In the genomic region with DNA sequence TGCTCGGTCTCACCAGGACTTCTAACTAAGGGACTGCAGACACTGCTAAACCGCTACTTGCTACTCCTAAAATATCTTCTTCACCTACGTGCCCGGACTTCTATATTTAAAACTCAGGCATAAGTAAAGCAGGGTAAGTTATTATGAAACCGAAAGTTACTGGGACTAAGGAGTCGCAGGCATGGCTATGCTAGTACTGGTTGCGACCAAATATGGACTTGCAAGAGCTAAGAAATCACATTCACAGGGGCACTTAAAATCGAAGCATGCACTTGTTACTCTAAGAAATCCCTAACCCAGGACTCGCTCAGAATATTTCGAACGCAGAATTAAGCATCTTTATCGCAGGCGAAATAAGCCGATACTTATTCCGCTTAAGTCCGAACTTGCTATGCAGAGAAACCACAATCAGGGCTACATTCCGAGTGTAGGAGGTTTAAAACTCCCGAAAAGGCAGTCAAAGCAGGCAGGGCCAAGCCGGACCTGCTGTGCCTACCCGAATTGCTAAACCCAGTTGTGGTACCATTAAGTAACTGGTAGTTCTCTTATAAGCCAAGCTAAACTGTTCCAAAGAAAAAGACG, we compare ENCODE assay signal across 8 cellular contexts. TPM values are rescaled to one million over a fixed set of nuclear protein-coding genes. Genes with fewer than 3 reads are reported as not detected.
A peak's percentile ranks its signal among the peaks of the same experiment; 100 is the strongest.
DNase-seq lines count a peak whose midpoint lies in the region; ATAC-seq and TF ChIP-seq lines count a peak whose summit lies in the region.

No MANE protein-coding gene starts in this region.

- intact Hi-C loops in activated CD4-positive, alpha-beta T cell treated with anti-CD3 and anti-CD28 coated beads, Interleukin-2, amount 10 ng/mL, durations not matched to agents 24 days and 14 days (cut with micrococcal nuclease) = loop anchor here (10.0 kb wide), 1 partner anchor 447 kb away; the partner anchor contains the start of gene TMEM267

- H3K27ac Mint-ChIP-seq in activated CD4-positive, alpha-beta T cell treated with anti-CD3 and anti-CD28 coated beads, Interleukin-2, amount 10 ng/mL, durations not matched to agents 24 days and 14 days = peak overlapping the region; percentile 96

- no peaks in the 10 kb centered on the region for H3K36me3 ChIP-seq in smooth muscle cell (ENCODE audit: low read depth)

- peaks cover 48% of the 10 kb centered on the region for H3K4me1 Mint-ChIP-seq in activated CD4-positive, alpha-beta T cell treated with anti-CD3 and anti-CD28 coated beads, Interleukin-2, amount 10 ng/mL, durations not matched to agents 24 days and 14 days

- peak overlapping the region; percentile 91 for H3K4me3 Mint-ChIP-seq in activated CD4-positive, alpha-beta T cell treated with anti-CD3 and anti-CD28 coated beads, Interleukin-2, amount 10 ng/mL, durations not matched to agents 24 days and 14 days

- no peaks in the 10 kb centered on the region for H4K20me1 ChIP-seq in smooth muscle cell (ENCODE audit: low read depth)

- H3K9me3 Mint-ChIP-seq in activated CD4-positive, alpha-beta T cell treated with anti-CD3 and anti-CD28 coated beads, Interleukin-2, amount 10 ng/mL, durations not matched to agents 24 days and 14 days = no peaks in the 10 kb centered on the region

- WGBS in smooth muscle cell (ENCODE audit: low lambda C conversion rate) = 40% methylated on average over 21 of the region's 21 CpGs

- peaks cover 33% of the 10 kb centered on the region for H3K79me2 ChIP-seq in smooth muscle cell (ENCODE audit: low read depth)

- peak overlapping the region; percentile 27 for H3K9ac ChIP-seq in smooth muscle cell (ENCODE audit: low read depth)

- TF ChIP-seq CTCF in fibroblast of the aortic adventitia (IDR thresholded peaks at IDR 0.05; ENCODE audit: insufficient read depth, low read length) (no peak), smooth muscle cell (IDR thresholded peaks at IDR 0.05; ENCODE audit: borderline replicate concordance, insufficient read depth, poor library complexity, severe bottlenecking) (no peak)

- peak overlapping the region; percentile 95 for H3K4me2 ChIP-seq in smooth muscle cell

- no peaks in the 10 kb centered on the region for H3K9me3 ChIP-seq in smooth muscle cell (replicated peaks; ENCODE audit: low read depth)

- no peaks in the 10 kb centered on the region for H3K27me3 Mint-ChIP-seq in activated CD4-positive, alpha-beta T cell treated with anti-CD3 and anti-CD28 coated beads, Interleukin-2, amount 10 ng/mL, durations not matched to agents 24 days and 14 days

- H3K4me3 ChIP-seq in fibroblast of the aortic adventitia (ENCODE audit: low read depth, low read length) = peak overlapping the region; percentile 57
- H3K4me3 ChIP-seq in smooth muscle cell = peak overlapping the region; percentile 72

- peaks cover 25% of the 10 kb centered on the region for H3K4me1 ChIP-seq in smooth muscle cell (ENCODE audit: low read depth)

- H3K27ac ChIP-seq in smooth muscle cell (ENCODE audit: low read depth) = peak overlapping the region; percentile 9

- peak; percentile 50 for DNase-seq in EL
- DNase-seq in activated CD4-positive, alpha-beta T cell treated with anti-CD3 and anti-CD28 coated beads, Interleukin-2, amount 10 ng/mL, durations not matched to agents 24 days and 14 days = peak; percentile 86
- peak; percentile 84 for DNase-seq in fibroblast of the aortic adventitia (ENCODE audit: low read depth)
- no peak for DNase-seq in smooth muscle cell (lab: John Stamatoyannopoulos, UW; ENCODE audit: unreplicated experiment)
- no peak for DNase-seq in DMS 273 (lab: John Stamatoyannopoulos, UW; ENCODE audit: unreplicated experiment)

- peak overlapping the region; percentile 15 for H2AFZ ChIP-seq in smooth muscle cell (ENCODE audit: low read depth)

- H3K36me3 Mint-ChIP-seq in activated CD4-positive, alpha-beta T cell treated with anti-CD3 and anti-CD28 coated beads, Interleukin-2, amount 10 ng/mL, durations not matched to agents 24 days and 14 days (ENCODE audit: low read depth) = no peaks in the 10 kb centered on the region

- peaks cover 22% of the 10 kb centered on the region for H3F3A ChIP-seq in smooth muscle cell (ENCODE audit: low read depth)

- peaks cover 7% of the 10 kb centered on the region for H3K27me3 ChIP-seq in smooth muscle cell (ENCODE audit: low read depth)

- peak; percentile 20 for ATAC-seq in HG03060 (IDR thresholded peaks at IDR 0.05; ENCODE audit: low read depth, unreplicated experiment)
- ATAC-seq in GM19395 (IDR thresholded peaks at IDR 0.05; ENCODE audit: unreplicated experiment) = no peak
- no peak for ATAC-seq in GM19397 (IDR thresholded peaks at IDR 0.05; ENCODE audit: unreplicated experiment)

RNA-seq across cellular contexts. Expression of gene ANXA2R, which starts 2.1 kb away (rescaled TPM):
- total RNA-seq in activated CD4-positive, alpha-beta T cell treated with anti-CD3 and anti-CD28 coated beads, Interleukin-2, amount 10 ng/mL, durations not matched to agents 24 days and 14 days = 1.1 and 1.2 TPM in 2 replicates
- total RNA-seq in fibroblast of the aortic adventitia (ENCODE audit: low replicate concordance) (3.0 and 3.4 TPM in 2 replicates), smooth muscle cell (0.40 and 1.5 TPM in 2 replicates)
- polyA plus RNA-seq in smooth muscle cell = 0.83 TPM in 1 of 2 replicates, not detected in the other

Comparison
In these comparisons a context has a peak if more than half of its experiments do, and no peak if none do; other contexts are left out.
1. DNase-seq: peak in EL (single experiment), activated CD4-positive, alpha-beta T cell treated with anti-CD3 and anti-CD28 coated beads, Interleukin-2, amount 10 ng/mL, durations not matched to agents 24 days and 14 days (single experiment) and fibroblast of the aortic adventitia (single experiment); none in smooth muscle cell (single experiment) and DMS 273 (single experiment).